Comparison of ENCODE assay signal across 22 cellular contexts in the genomic region with DNA sequence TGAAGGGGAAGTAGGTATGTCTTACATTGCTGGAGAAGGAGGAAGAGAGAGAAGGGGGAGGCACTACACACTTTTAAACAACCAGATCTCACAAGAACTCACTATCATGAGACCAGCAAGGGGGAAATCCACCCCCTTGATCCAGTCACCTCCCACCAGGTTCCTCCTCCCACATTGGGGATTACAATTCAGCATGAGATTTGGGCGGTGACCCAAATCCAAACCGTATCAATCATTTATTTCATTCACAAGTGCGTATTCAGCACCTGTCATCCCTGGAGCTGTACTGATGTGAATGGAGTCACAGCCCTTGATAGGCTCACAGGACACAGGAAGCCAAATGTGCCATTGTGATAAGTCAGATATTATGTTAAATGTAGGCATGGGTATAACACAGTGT.
"Had no signal": no experiment of that assay in that cellular context is flagged by ENCODE, and none has a peak within 500 bp of the region (broad histone marks: within the 10 kb centered on the region; RNA-seq: fewer than 3 reads in every experiment).

No MANE protein-coding gene starts in this region.

- ATAC-seq: foreskin keratinocyte; gastroesophageal sphincter; heart left ventricle; left lobe of liver; pancreas; right cardiac atrium; stimulated activated memory B cell treated with anti-CD40 and anti-IgM and Interleukin-4, amounts not matched to agents 10 μg/mL and 1 μg/mL and 100 μg/mL, for 72 hours; stimulated activated naive CD8-positive, alpha-beta T cell treated with anti-CD3 and anti-CD28 coated beads, Interleukin-15, Interleukin-2, amounts not matched to agents 100 U/mL and 50 U/mL, for 24 hours had no signal

- DNase-seq: colonic mucosa; effector CD8-positive, alpha-beta T cell; endodermal cell; foreskin keratinocyte; heart left ventricle; hypothalamus; immature natural killer cell; islet precursor cell; kidney glomerular epithelial cell; natural killer cell; pancreas; right cardiac atrium; sigmoid colon; stimulated activated CD4-positive, alpha-beta T cell treated with anti-CD3 and anti-CD28 coated beads, Interleukin-4, amount 100 ng/mL, for 4 hours; stimulated activated naive CD8-positive, alpha-beta T cell treated with anti-CD3 and anti-CD28 coated beads, Interleukin-15, Interleukin-2, amounts not matched to agents 100 U/mL and 50 U/mL, for 24 hours; substantia nigra; testis; tibial artery; upper lobe of left lung had no signal
